ENCODE assay signal across 37 cellular contexts in the genomic region with DNA sequence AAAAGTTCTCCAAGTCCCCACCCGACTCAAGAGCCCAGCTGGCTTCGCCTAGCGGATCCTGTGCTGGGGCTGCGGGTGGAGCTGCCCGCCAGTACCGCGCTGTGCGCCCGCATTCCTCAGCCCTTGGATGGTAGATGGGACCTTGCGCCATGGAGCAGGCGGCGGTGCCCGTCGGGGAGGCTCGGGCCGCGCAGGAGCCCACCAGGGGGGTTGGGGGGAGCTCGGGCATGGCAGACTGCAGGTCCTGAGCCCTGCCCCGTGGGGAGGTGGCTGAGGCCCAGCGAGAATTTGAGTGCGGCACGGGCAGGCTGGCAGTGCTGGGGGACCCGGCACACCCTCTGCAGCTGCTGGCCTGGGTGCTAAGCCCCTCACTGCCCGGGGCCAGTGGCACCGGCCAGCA.
"Had no signal": no experiment of that assay in that cellular context is flagged by ENCODE, and none has a peak within 500 bp of the region (broad histone marks: within the 10 kb centered on the region; RNA-seq: fewer than 3 reads in every experiment).

No MANE protein-coding gene starts in this region.

- FAIRE-seq: astrocyte, TTC549 had no signal

- H3K4me1 Mint-ChIP-seq: activated CD4-positive, alpha-beta T cell treated with anti-CD3 and anti-CD28 coated beads, Interleukin-2, amount 10 ng/mL, durations not matched to agents 24 days and 14 days; activated naive CD8-positive, alpha-beta T cell treated with anti-CD3 and anti-CD28 coated beads for 36 hours; activated T-helper 17 cell treated with anti-CD3 and anti-CD28 coated beads, Interleukin-2, amount 50 U/mL, for 72 hours had no signal

- H3K27ac Mint-ChIP-seq: activated B cell treated with CpG ODN at 0.5 μM for 24 hours; activated CD4-positive, alpha-beta memory T cell treated with anti-CD3 and anti-CD28 coated beads for 36 hours; activated CD4-positive, alpha-beta T cell treated with anti-CD3 and anti-CD28 coated beads, Interleukin-2, amount 10 ng/mL, durations not matched to agents 24 days and 14 days; activated CD8-positive, alpha-beta T cell treated with anti-CD3 and anti-CD28 coated beads for 36 hours; activated naive CD4-positive, alpha-beta T cell treated with anti-CD3 and anti-CD28 coated beads for 36 hours; activated naive CD4-positive, alpha-beta T cell treated with anti-CD3 and anti-CD28 coated beads, Interleukin-2, amount 50 U/mL, for 72 hours; activated naive CD8-positive, alpha-beta T cell treated with anti-CD3 and anti-CD28 coated beads for 36 hours; activated T-cell treated with anti-CD3 and anti-CD28 coated beads, Interleukin-2, amount 50 U/mL, for 72 hours; activated T-helper 1 cell treated with anti-CD3 and anti-CD28 coated beads, Interleukin-12 subunit alpha, Interleukin-12 subunit beta, Interleukin-2, Interleukin-4 antibody, amounts not matched to agents 30 ng/mL and 10 ng/mL and 1 ng/mL, durations not matched to agents 14 hours and 24 hours and 36 hours; activated T-helper 17 cell treated with anti-CD3 and anti-CD28 coated beads, Interleukin-2, amount 50 U/mL, for 72 hours; T-helper 1 cell treated with Interleukin-12 subunit alpha and Interleukin-12 subunit beta and Interleukin-4 antibody, amounts not matched to agents 30 μg/mL and 1 μg/mL, for 36 hours; T-helper 2 cell treated with Interferon-gamma antibody and Interleukin-4, amounts not matched to agents 5 μg/mL and 100 μg/mL, for 36 hours had no signal

- ATAC-seq: activated CD8-positive, alpha-beta T cell treated with anti-CD3 and anti-CD28 coated beads for 36 hours; activated naive CD4-positive, alpha-beta T cell treated with anti-CD3 and anti-CD28 coated beads, Interleukin-2, amount 50 U/mL, for 72 hours; activated T-cell treated with anti-CD3 and anti-CD28 coated beads, Interleukin-2, amount 50 U/mL, for 4 hours; activated T-cell treated with anti-CD3 and anti-CD28 coated beads, Interleukin-2, amount 50 U/mL, for 72 hours; activated T-helper 17 cell treated with anti-CD3 and anti-CD28 coated beads, Interleukin-2, amount 50 U/mL, for 72 hours; body of pancreas had no signal

- H3K9me3 ChIP-seq: body of pancreas had no signal

- DNase-seq: activated B cell treated with CpG ODN at 0.5 μM for 24 hours; activated CD4-positive, alpha-beta memory T cell treated with anti-CD3 and anti-CD28 coated beads for 36 hours; activated CD4-positive, alpha-beta T cell treated with anti-CD3 and anti-CD28 coated beads for 4 hours; activated CD4-positive, alpha-beta T cell treated with anti-CD3 and anti-CD28 coated beads, Interleukin-2, amount 10 ng/mL, durations not matched to agents 24 days and 14 days; activated CD4-positive, alpha-beta T cell treated with anti-CD3 and anti-CD28 coated beads, Interleukin-2, amount 50 U/mL, for 1 hour; activated CD4-positive, alpha-beta T cell treated with anti-CD3 and anti-CD28 coated beads, Interleukin-2, amount 50 U/mL, for 4 hours; activated CD4-positive, CD25-positive, alpha-beta regulatory T cell treated with anti-CD3 and anti-CD28 coated beads, Interleukin-2, amount 50 U/mL, for 72 hours; activated CD8-positive, alpha-beta memory T cell treated with anti-CD3 and anti-CD28 coated beads, Interleukin-2, amount 50 U/mL, for 4 hours; activated CD8-positive, alpha-beta T cell treated with anti-CD3 and anti-CD28 coated beads for 36 hours; activated effector memory CD4-positive, alpha-beta T cell treated with anti-CD3 and anti-CD28 coated beads, Interleukin-2, amount 50 U/mL, for 16 hours; activated gamma-delta T cell treated with Interleukin-2 at 50 U/mL for 16 hours; activated naive CD4-positive, alpha-beta T cell; activated naive CD4-positive, alpha-beta T cell treated with anti-CD3 and anti-CD28 coated beads for 36 hours; activated naive CD4-positive, alpha-beta T cell treated with anti-CD3 and anti-CD28 coated beads, Interleukin-2, amount 50 U/mL, for 16 hours; activated naive CD8-positive, alpha-beta T cell treated with anti-CD3 and anti-CD28 coated beads for 36 hours; activated T-cell treated with anti-CD3 and anti-CD28 coated beads for 4 hours; activated T-cell treated with anti-CD3 and anti-CD28 coated beads, Interleukin-2, amount 50 U/mL, for 1 hour; activated T-cell treated with anti-CD3 and anti-CD28 coated beads, Interleukin-2, amount 50 U/mL, for 4 hours; activated T-cell treated with anti-CD3 and anti-CD28 coated beads, Interleukin-2, amount 50 U/mL, for 72 hours; adrenal gland; amniotic stem cell; aorta; body of pancreas; brain microvascular endothelial cell; central memory CD4-positive, alpha-beta T cell; T-helper 1 cell; T-helper 2 cell; T-helper 9 cell had no signal

- H3K9me3 Mint-ChIP-seq: activated CD4-positive, alpha-beta T cell treated with anti-CD3 and anti-CD28 coated beads, Interleukin-2, amount 10 ng/mL, durations not matched to agents 24 days and 14 days had no signal

- H3K27me3 ChIP-seq: adrenal gland, body of pancreas, brain microvascular endothelial cell, breast epithelium had no signal

- H3K4me3 Mint-ChIP-seq: activated B cell treated with CpG ODN at 0.5 μM for 24 hours; activated CD4-positive, alpha-beta memory T cell treated with anti-CD3 and anti-CD28 coated beads for 36 hours; activated CD4-positive, alpha-beta T cell treated with anti-CD3 and anti-CD28 coated beads, Interleukin-2, amount 10 ng/mL, durations not matched to agents 24 days and 14 days; activated CD8-positive, alpha-beta T cell treated with anti-CD3 and anti-CD28 coated beads for 36 hours; activated naive CD4-positive, alpha-beta T cell treated with anti-CD3 and anti-CD28 coated beads for 36 hours; activated naive CD8-positive, alpha-beta T cell treated with anti-CD3 and anti-CD28 coated beads for 36 hours; activated T-cell treated with anti-CD3 and anti-CD28 coated beads, Interleukin-2, amount 50 U/mL, for 4 hours; activated T-cell treated with anti-CD3 and anti-CD28 coated beads, Interleukin-2, amount 50 U/mL, for 72 hours; activated T-helper 1 cell treated with anti-CD3 and anti-CD28 coated beads, Interleukin-12 subunit alpha, Interleukin-12 subunit beta, Interleukin-2, Interleukin-4 antibody, amounts not matched to agents 30 ng/mL and 10 ng/mL and 1 ng/mL, durations not matched to agents 14 hours and 24 hours and 36 hours; activated T-helper 17 cell treated with anti-CD3 and anti-CD28 coated beads, Interleukin-2, amount 50 U/mL, for 72 hours; T-helper 1 cell treated with Interleukin-12 subunit alpha and Interleukin-12 subunit beta and Interleukin-4 antibody, amounts not matched to agents 30 μg/mL and 1 μg/mL, for 36 hours; T-helper 2 cell treated with Interferon-gamma antibody and Interleukin-4, amounts not matched to agents 5 μg/mL and 100 μg/mL, for 36 hours had no signal

- H3K27ac ChIP-seq: adrenal gland, body of pancreas, brain microvascular endothelial cell, breast epithelium, VCaP had no signal

- H3K4me1 ChIP-seq: adrenal gland, body of pancreas, breast epithelium had no signal

- H3K4me3 ChIP-seq: adrenal gland, body of pancreas, breast epithelium had no signal

- H3K36me3 Mint-ChIP-seq: activated CD4-positive, alpha-beta memory T cell treated with anti-CD3 and anti-CD28 coated beads for 36 hours; activated naive CD4-positive, alpha-beta T cell treated with anti-CD3 and anti-CD28 coated beads, Interleukin-2, amount 50 U/mL, for 72 hours; activated naive CD8-positive, alpha-beta T cell treated with anti-CD3 and anti-CD28 coated beads for 36 hours had no signal

- H3K27me3 Mint-ChIP-seq: activated B cell treated with CpG ODN at 0.5 μM for 24 hours; activated T-helper 17 cell treated with anti-CD3 and anti-CD28 coated beads, Interleukin-2, amount 50 U/mL, for 72 hours had no signal

- H3K36me3 ChIP-seq: adrenal gland, brain microvascular endothelial cell had no signal
